Comparison of ENCODE assay signal across 25 cellular contexts in the genomic region with DNA sequence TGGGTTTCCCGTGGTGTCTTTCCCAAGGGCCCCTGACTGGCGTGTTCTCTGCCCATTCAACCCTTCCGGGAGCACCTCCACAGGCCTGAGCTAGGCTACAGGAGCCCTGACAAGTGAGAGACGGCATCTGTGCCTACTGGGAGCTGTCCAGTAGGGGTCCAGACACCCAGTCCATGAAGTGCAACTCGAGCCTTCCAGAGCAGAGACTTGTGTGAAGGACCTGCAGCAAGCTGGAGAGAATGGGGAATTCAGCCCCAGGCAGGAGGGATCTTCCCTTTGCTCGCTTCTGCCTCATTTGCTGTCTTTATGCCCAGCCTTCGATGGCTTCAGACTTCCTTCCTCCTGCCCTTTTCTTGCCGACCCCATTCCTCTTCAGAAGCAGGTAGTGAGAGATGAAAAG.
DNase-seq lines count a peak whose midpoint lies in the region; ATAC-seq, FAIRE-seq and TF ChIP-seq lines count a peak whose summit lies in the region.
"Had no signal": no experiment of that assay in that cellular context is flagged by ENCODE, and none has a peak within 500 bp of the region (broad histone marks: within the 10 kb centered on the region; RNA-seq: fewer than 3 reads in every experiment).

No MANE protein-coding gene starts in this region.

- peak overlapping the region; percentile 43; the same call in 1 of the 2 replicates for H4K8ac ChIP-seq in H1 (ENCODE audit: extremely low read depth, insufficient read depth, low read length)

- H3K4me2 ChIP-seq in Loucy (ENCODE audit: low read depth, low read length, poor library complexity, severe bottlenecking) (peak overlapping the region; percentile 63), H1 (ENCODE audit: insufficient read depth in 1 of 2, low read depth in 2 of 2, low read length in 2 of 2) (no peak overlapping the region)
- H3K4me2 ChIP-seq: PC-9 had no signal

- H3K4me3 Mint-ChIP-seq in osteocyte (ENCODE audit: unreplicated experiment) (no peak overlapping the region), immature natural killer cell (no peak overlapping the region)
- H3K4me3 Mint-ChIP-seq: stimulated activated memory B cell treated with anti-CD40 and anti-IgM and Interleukin-4, amounts not matched to agents 10 μg/mL and 1 μg/mL and 100 μg/mL, for 72 hours had no signal

- H3K18ac ChIP-seq in H1 (ENCODE audit: extremely low read depth, low read length): no peak overlapping the region

- WGBS in H1 (ENCODE audit: extremely low coverage in 1 of 2, insufficient coverage in 1 of 2, insufficient read length in 1 of 2, insufficient replicate concordance in 2 of 2, low coverage in 1 of 2, low lambda C conversion rate in 2 of 2, missing lambda C conversion rate in 1 of 2), 2 experiments: 90% methylated on average over 7 of the region's 8 CpGs; no CpG with 5 or more reads in 1 of the 2 experiments

- DNase-seq in right atrium auricular region (ENCODE audit: low spot score) (peak; percentile 32), Right ventricle myocardium superior (no peak), H1 (ENCODE audit: low read depth in 1 of 2, low spot score in 2 of 2) (no peak), osteocyte (ENCODE audit: extremely low spot score, unreplicated experiment) (peak; percentile 53), caudate nucleus (lab: John Stamatoyannopoulos, UW) (no peak), immature natural killer cell (no peak), NCI-H1436 treated with DMSO at 0.1 percent for 48 hours (lab: John Stamatoyannopoulos, UW) (no peak)
- DNase-seq: ACHN; activated naive CD4-positive, alpha-beta T cell treated with Interleukin-2 at 50 U/mL for 16 hours; adrenal gland; body of pancreas; DND-41; GM23248; mammary epithelial cell; NCI-H1105; NCI-H1930; NCI-H226; PC-9; sigmoid colon; stimulated activated CD4-positive, alpha-beta T cell treated with anti-CD3 and anti-CD28 coated beads, Interleukin-4, amount 100 ng/mL, for 4 hours; T-helper 9 cell had no signal

- no peak overlapping the region for H2BK15ac ChIP-seq in H1 (ENCODE audit: low read length)

- no peaks in the 10 kb centered on the region for H3K4me1 ChIP-seq in right atrium auricular region
- peaks cover 33% of the 10 kb centered on the region for H3K4me1 ChIP-seq in Loucy (ENCODE audit: insufficient read depth, low read length, poor library complexity, severe bottlenecking)
- H3K4me1 ChIP-seq in H1 (replicated peaks in 1 of 4; ENCODE audit: control insufficient read depth in 3 of 4, insufficient read depth in 4 of 4, low read length in 3 of 4): no peaks in the 10 kb centered on the region
- H3K4me1 ChIP-seq: adrenal gland, body of pancreas, sigmoid colon had no signal

- H3K79me1 ChIP-seq in H1 (ENCODE audit: low read depth, low read length): no peaks in the 10 kb centered on the region

- CTCF ChIA-PET in H1 (lab: Charles Lee; ENCODE audit: partially characterized antibody): interaction anchor here (0.6 to 1.7 kb wide), 5 partner anchors 8 to 225 kb away, joined by 3 to 5 read pairs (median 3); no protein-coding TSS in a partner anchor

- H2BK20ac ChIP-seq in H1 (ENCODE audit: low read length): no peak overlapping the region

- H3K27ac Mint-ChIP-seq in osteocyte (ENCODE audit: unreplicated experiment) (no peak overlapping the region), immature natural killer cell (no peak overlapping the region)
- H3K27ac Mint-ChIP-seq: stimulated activated memory B cell treated with anti-CD40 and anti-IgM and Interleukin-4, amounts not matched to agents 10 μg/mL and 1 μg/mL and 100 μg/mL, for 72 hours had no signal

- TF ChIP-seq CTCF in right atrium auricular region (IDR thresholded peaks at IDR 0.05) (no peak), Loucy (conservative IDR thresholded peaks at IDR 0.05; ENCODE audit: low read length) (0 out of 2 replicates have a peak, but pooled peaks have one; percentile 10), H1 (IDR thresholded peaks at IDR 0.05; ENCODE audit: control extremely low read depth in 1 of 3, insufficient read depth in 1 of 3, low read depth in 1 of 3, low read length in 3 of 3) (no peak), osteocyte (IDR thresholded peaks at IDR 0.05) (no peak)

- no peak overlapping the region for H3K27ac ChIP-seq in right atrium auricular region
- H3K27ac ChIP-seq in H1 (ENCODE audit: low read depth, low read length): no peak overlapping the region
- no peak overlapping the region for H3K27ac ChIP-seq in caudate nucleus (ENCODE audit: low read depth, low read length)
- H3K27ac ChIP-seq: adrenal gland, body of pancreas, GM23248, PC-9, sigmoid colon, VCaP had no signal

- H3K23me2 ChIP-seq in H1 (ENCODE audit: low read depth, low read length): no peaks in the 10 kb centered on the region

- H3K4me1 Mint-ChIP-seq in osteocyte (ENCODE audit: unreplicated experiment) (no peaks in the 10 kb centered on the region), immature natural killer cell (no peaks in the 10 kb centered on the region)
- H3K4me1 Mint-ChIP-seq: stimulated activated memory B cell treated with anti-CD40 and anti-IgM and Interleukin-4, amounts not matched to agents 10 μg/mL and 1 μg/mL and 100 μg/mL, for 72 hours had no signal

- POLR2A ChIA-PET in H1 (lab: Charles Lee; ENCODE audit: partially characterized antibody): no interaction called here

- H3K27me3 Mint-ChIP-seq in osteocyte (ENCODE audit: unreplicated experiment) (no peaks in the 10 kb centered on the region), immature natural killer cell (ENCODE audit: low read depth in 3 of 3) (peaks cover 2 to 5% (median 4%) of the 10 kb centered on the region in 3 donors)

- H3F3A ChIP-seq in Loucy (ENCODE audit: low read depth): no peaks in the 10 kb centered on the region

- no peak overlapping the region for H2BK12ac ChIP-seq in H1 (ENCODE audit: low read depth, low read length)

- H4K20me1 ChIP-seq in Loucy (ENCODE audit: insufficient read depth, low read length, poor library complexity, severe bottlenecking): no peaks in the 10 kb centered on the region
- H4K20me1 ChIP-seq in H1 (replicated peaks in 1 of 2; ENCODE audit: control insufficient read depth in 1 of 2, insufficient read depth in 2 of 2, low read length in 2 of 2): no peaks in the 10 kb centered on the region

- H2BK5ac ChIP-seq in H1 (ENCODE audit: low read depth, low read length): no peak overlapping the region

- H2AFZ ChIP-seq in Loucy (ENCODE audit: low read length) (no peak overlapping the region), H1 (ENCODE audit: low read length) (no peak overlapping the region)
- H2AFZ ChIP-seq: GM23248, PC-9 had no signal

- H3K4ac ChIP-seq in H1 (replicated peaks; ENCODE audit: insufficient read length, low read depth, low read length): no peak overlapping the region

- H3K4me3 ChIP-seq in right atrium auricular region (no peak overlapping the region), Loucy (ENCODE audit: low read length, poor library complexity, severe bottlenecking) (peak overlapping the region; percentile 39), H1 (ENCODE audit: extremely low read depth in 1 of 4, insufficient read depth in 2 of 4, low read depth in 3 of 4, low read length in 4 of 4) (no peak overlapping the region)
- H3K4me3 ChIP-seq: adrenal gland, body of pancreas, GM23248, PC-9, sigmoid colon had no signal

- no peaks in the 10 kb centered on the region for H3K9me2 ChIP-seq in Loucy (replicated peaks; ENCODE audit: low read depth, low read length)

- no peak for TF ChIP-seq POLR2A in H1 (IDR thresholded peaks at IDR 0.05; ENCODE audit: control extremely low read depth in 1 of 2, low read depth in 2 of 2, low read length in 2 of 2)

- no peak overlapping the region for H3K23ac ChIP-seq in H1 (ENCODE audit: insufficient read length)

- H3K9me3 Mint-ChIP-seq in osteocyte (ENCODE audit: unreplicated experiment): peaks cover 20% of the 10 kb centered on the region
- H3K9me3 Mint-ChIP-seq in immature natural killer cell: no peaks in the 10 kb centered on the region
- H3K9me3 Mint-ChIP-seq: stimulated activated memory B cell treated with anti-CD40 and anti-IgM and Interleukin-4, amounts not matched to agents 10 μg/mL and 1 μg/mL and 100 μg/mL, for 72 hours had no signal

- H3K56ac ChIP-seq in H1 (replicated peaks; ENCODE audit: insufficient read length, low read depth, low read length): no peak overlapping the region

- H3K27me3 ChIP-seq in right atrium auricular region: no peaks in the 10 kb centered on the region
- no peaks in the 10 kb centered on the region for H3K27me3 ChIP-seq in Loucy (ENCODE audit: insufficient read depth, low read length, poor library complexity, severe bottlenecking)
- H3K27me3 ChIP-seq in H1 (replicated peaks in 1 of 4; ENCODE audit: control insufficient read depth in 3 of 4, extremely low read depth in 1 of 4, insufficient read depth in 3 of 4, low read length in 3 of 4): no peaks in the 10 kb centered on the region
- H3K27me3 ChIP-seq: adrenal gland, body of pancreas, sigmoid colon had no signal

- intact Hi-C loops in Right ventricle myocardium superior (cut with DNase I): no loop called here

- no peaks in the 10 kb centered on the region for H3K79me2 ChIP-seq in Loucy (ENCODE audit: insufficient read depth, low read length)
- no peaks in the 10 kb centered on the region for H3K79me2 ChIP-seq in H1 (ENCODE audit: control insufficient read depth in 1 of 2, insufficient read depth in 2 of 2, low read length in 2 of 2)

- H3K9ac ChIP-seq in Loucy (ENCODE audit: low read depth, low read length, poor library complexity, severe bottlenecking) (peak overlapping the region; percentile 29), H1 (replicated peaks in 1 of 4; ENCODE audit: extremely low read depth in 1 of 4, low read depth in 3 of 4, low read length in 3 of 4) (no peak overlapping the region)
- H3K9ac ChIP-seq: GM23248 had no signal

- H3K36me3 Mint-ChIP-seq in osteocyte (ENCODE audit: unreplicated experiment) (no peaks in the 10 kb centered on the region), immature natural killer cell (no peaks in the 10 kb centered on the region)
- H3K36me3 Mint-ChIP-seq: stimulated activated memory B cell treated with anti-CD40 and anti-IgM and Interleukin-4, amounts not matched to agents 10 μg/mL and 1 μg/mL and 100 μg/mL, for 72 hours had no signal

- no peak overlapping the region for H4K91ac ChIP-seq in H1 (replicated peaks; ENCODE audit: insufficient read length, low read length)

- no peak for TF ChIP-seq EP300 in H1 (IDR thresholded peaks at IDR 0.05; ENCODE audit: borderline replicate concordance in 1 of 2, low read depth in 2 of 2, low read length in 2 of 2)

- no peak for FAIRE-seq in H1 (lab: Jason Lieb, UNC)

- H3K9me3 ChIP-seq in right atrium auricular region (no peaks in the 10 kb centered on the region), Loucy (ENCODE audit: insufficient read depth, low read depth, low read length) (no peaks in the 10 kb centered on the region), H1 (ENCODE audit: insufficient read depth in 2 of 2, low read depth in 1 of 2, low read length in 1 of 2) (no peaks in the 10 kb centered on the region)
- H3K9me3 ChIP-seq: adrenal gland, body of pancreas, sigmoid colon had no signal

- no peak overlapping the region for H4K5ac ChIP-seq in H1 (ENCODE audit: insufficient read length, low read depth, low read length)

- no peak overlapping the region for H3K14ac ChIP-seq in H1 (ENCODE audit: insufficient read length)

- peak in 1 of 2 experiments; percentile 9; a peak in 1 of 4 replicates for TF ChIP-seq RAD21 in H1 (IDR thresholded peaks at IDR 0.05 in 1 of 2, conservative IDR thresholded peaks at IDR 0.05 in 1 of 2; ENCODE audit: low read depth in 2 of 2, low read length in 2 of 2)

- H2BK120ac ChIP-seq in H1 (replicated peaks; ENCODE audit: low read depth, low read length): no peak overlapping the region

- H2AK5ac ChIP-seq in H1 (ENCODE audit: low read depth, low read length): no peak overlapping the region

- no peak for ATAC-seq in Right ventricle myocardium superior (ENCODE audit: poor library complexity)
- ATAC-seq: body of pancreas; Right ventricle myocardium inferior; stimulated activated memory B cell treated with anti-CD40 and anti-IgM and Interleukin-4, amounts not matched to agents 10 μg/mL and 1 μg/mL and 100 μg/mL, for 72 hours had no signal

- H3K36me3 ChIP-seq in right atrium auricular region (no peaks in the 10 kb centered on the region), Loucy (ENCODE audit: insufficient read depth, low read length) (no peaks in the 10 kb centered on the region), H1 (ENCODE audit: control insufficient read depth in 2 of 4, insufficient read depth in 4 of 4, low read length in 3 of 4) (no peaks in the 10 kb centered on the region)
- H3K36me3 ChIP-seq: adrenal gland, sigmoid colon had no signal

Comparison
In these comparisons a context has a peak if more than half of its experiments do, and no peak if none do; other contexts are left out.
1. DNase-seq: peak in right atrium auricular region (single experiment) and osteocyte (single experiment); none in Right ventricle myocardium superior (single experiment), H1 (0 of 2), caudate nucleus (0 of 61), immature natural killer cell (0 of 3) and NCI-H1436 treated with DMSO at 0.1 percent for 48 hours (single experiment).